ENCODE assay signal across 8 cellular contexts in the genomic region with DNA sequence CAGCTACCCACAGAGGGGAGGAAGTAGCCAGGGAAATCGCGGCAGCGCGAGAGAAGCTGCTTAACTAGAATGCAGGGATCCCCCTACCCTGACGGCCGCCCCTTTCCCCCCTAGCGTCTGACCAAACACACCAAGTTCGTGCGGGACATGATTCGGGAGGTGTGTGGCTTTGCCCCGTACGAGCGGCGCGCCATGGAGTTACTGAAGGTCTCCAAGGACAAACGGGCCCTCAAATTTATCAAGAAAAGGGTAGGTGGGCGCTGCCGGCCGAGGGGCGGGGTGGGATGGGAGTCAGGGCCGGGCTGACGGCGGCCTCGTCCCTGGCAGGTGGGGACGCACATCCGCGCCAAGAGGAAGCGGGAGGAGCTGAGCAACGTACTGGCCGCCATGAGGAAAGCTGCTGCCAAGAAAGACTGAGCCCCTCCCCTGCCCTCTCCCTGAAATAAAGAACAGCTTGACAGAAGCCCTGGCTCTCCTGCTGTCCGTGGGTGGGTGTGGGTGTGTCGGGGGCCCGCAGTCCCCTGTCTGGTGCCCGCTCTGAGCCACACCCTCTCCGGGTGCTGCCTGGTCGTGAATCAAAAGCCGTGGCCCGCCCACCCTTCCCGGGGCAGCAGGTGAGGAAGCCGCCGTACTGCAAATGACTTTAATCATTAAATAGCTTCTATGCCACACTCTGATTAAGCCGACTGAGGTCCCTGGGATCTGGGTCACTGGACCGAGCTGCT. TPM values are rescaled to one million over a fixed set of nuclear protein-coding genes. Genes with fewer than 3 reads are reported as not detected.
DNase-seq lines count a peak whose midpoint lies in the region; ATAC-seq, FAIRE-seq and TF ChIP-seq lines count a peak whose summit lies in the region.

No MANE protein-coding gene starts in this region.

- H2AFZ ChIP-seq in keratinocyte (ENCODE audit: control insufficient read depth, low read length): no peak overlapping the region

- ATAC-seq in SK-N-SH treated with all-trans-retinoic acid at 6 μM for 48 hours (peak; percentile 3), body of pancreas (no peak)

- intact Hi-C loops in body of pancreas (cut with DNase I): no loop called here

- H3K4me2 ChIP-seq in keratinocyte (ENCODE audit: control insufficient read depth, extremely low read depth, insufficient read depth, low read depth, low read length): peak overlapping the region; percentile 84

- TF ChIP-seq CTCF in AG04449 (IDR thresholded peaks at IDR 0.05; ENCODE audit: insufficient read depth, low read length, missing control alignments): no peak
- no peak for TF ChIP-seq CTCF in HFF-Myc (IDR thresholded peaks at IDR 0.05; ENCODE audit: low read depth, low read length, missing control alignments)
- no peak for TF ChIP-seq CTCF in body of pancreas (IDR thresholded peaks at IDR 0.05)
- no peak for TF ChIP-seq CTCF in keratinocyte (optimal IDR thresholded peaks at IDR 0.05 in 1 of 3, IDR thresholded peaks at IDR 0.05 in 1 of 3, conservative IDR thresholded peaks at IDR 0.05 in 1 of 3; ENCODE audit: extremely low read depth in 1 of 3, insufficient read depth in 2 of 3, low read length in 3 of 3)
- TF ChIP-seq CTCF in GM10266 (IDR thresholded peaks at IDR 0.05; ENCODE audit: control insufficient read depth, insufficient read depth, low read depth, missing control alignments): no peak

- H3K27ac ChIP-seq in body of pancreas (peak overlapping the region; percentile 88 to 94 (median 92)), keratinocyte (ENCODE audit: control insufficient read depth, insufficient read depth, low read length) (peak overlapping the region; percentile 89)

- POLR2A ChIA-PET in AG04449 (lab: Yijun Ruan, JAX): interaction anchor here (0.6 to 2.7 kb wide), 8 partner anchors 8 to 144 kb away, joined by 3 to 19 read pairs (median 4); a partner anchor contains a TSS

- WGBS in body of pancreas, 2 donors: 2 to 4% methylated on average over 14 to 43 of the region's 43 CpGs

- CTCF ChIA-PET in AG04449 (lab: Yijun Ruan, JAX): interaction anchor here (0.7 to 1.7 kb wide), 13 partner anchors 7 to 103 kb away, joined by 3 to 12 read pairs (median 4); no protein-coding TSS in a partner anchor

- H3K4me1 ChIP-seq in body of pancreas (peaks cover 37% of the 10 kb centered on the region), keratinocyte (ENCODE audit: control insufficient read depth, extremely low read depth, insufficient read depth, low read length) (peaks cover 7% of the 10 kb centered on the region)

- no peaks in the 10 kb centered on the region for H3K9me1 ChIP-seq in keratinocyte (ENCODE audit: control insufficient read depth, extremely low read depth, insufficient read depth, low read length)

- peaks cover 52% of the 10 kb centered on the region for H3K79me2 ChIP-seq in keratinocyte (ENCODE audit: control insufficient read depth, insufficient read depth, low read length)

- FAIRE-seq in keratinocyte (lab: Jason Lieb, UNC): no peak

- dilution Hi-C loops in keratinocyte (cut with MboI; ENCODE audit: extremely low pct_ligation_motif_present, low sequenced_read_pairs): no loop called here

- H3K36me3 ChIP-seq in body of pancreas (replicated peaks in 1 of 2; ENCODE audit: insufficient read depth in 1 of 2, low read depth in 2 of 2) (peaks cover 0 to 12% of the 10 kb centered on the region in 2 donors), keratinocyte (ENCODE audit: control insufficient read depth in 2 of 2, extremely low read depth in 1 of 2, insufficient read depth in 2 of 2, low read length in 2 of 2) (peaks cover 14 to 49% of the 10 kb centered on the region in 2 experiments)

- no peaks in the 10 kb centered on the region for H3K9me3 ChIP-seq in body of pancreas
- no peaks in the 10 kb centered on the region for H3K9me3 ChIP-seq in keratinocyte (ENCODE audit: control insufficient read depth, low read depth, low read length)

- peak overlapping the region; percentile 98 for H3K9ac ChIP-seq in keratinocyte (ENCODE audit: control insufficient read depth, extremely low read depth, insufficient read depth, low read length)

- DNase-seq in AG04449 (ENCODE audit: low read depth, low spot score) (no peak), HFF-Myc (ENCODE audit: extremely low read depth, low read depth) (no peak), body of pancreas (peak; percentile 63 to 74 (median 70)), keratinocyte (ENCODE audit: low read depth, low spot score) (no peak), GM10266 (ENCODE audit: extremely low spot score) (no peak), NCI-H345 (lab: John Stamatoyannopoulos, UW) (no peak)
- DNase-seq in stimulated activated CD4-positive, alpha-beta T cell treated with anti-CD3 and anti-CD28 coated beads, Interleukin-2, amount 100 ng/mL, for 4 hours (ENCODE audit: low read depth): peak; percentile 71

- TF ChIP-seq POLR2A in body of pancreas (IDR thresholded peaks at IDR 0.05): no peak

- H4K20me1 ChIP-seq in keratinocyte (ENCODE audit: control insufficient read depth, extremely low read depth, insufficient read depth, low read length): peaks cover 43% of the 10 kb centered on the region

- peak overlapping the region; percentile 98 for H3K4me3 ChIP-seq in AG04449 (ENCODE audit: low read depth, low read length)
- peak overlapping the region; percentile 75 for H3K4me3 ChIP-seq in HFF-Myc (replicated peaks; ENCODE audit: low read depth, low read length)
- peak overlapping the region; percentile 59 to 100 for H3K4me3 ChIP-seq in body of pancreas
- peak overlapping the region; percentile 81 to 84 (median 82) for H3K4me3 ChIP-seq in keratinocyte (ENCODE audit: control insufficient read depth in 2 of 3, extremely low read depth in 1 of 3, insufficient read depth in 2 of 3, low read depth in 1 of 3, low read length in 3 of 3)

- H3K27me3 ChIP-seq in body of pancreas: no peaks in the 10 kb centered on the region
- H3K27me3 ChIP-seq in keratinocyte (ENCODE audit: control insufficient read depth, extremely low read depth, insufficient read depth, low read length): no peaks in the 10 kb centered on the region

TF ChIP-seq in SK-N-SH treated with all-trans-retinoic acid at 6 μM for 48 hours, 23 proteins besides CTCF, POLR2A, EP300 and RAD21 (continues in another document):
- no peak for TF ChIP-seq ZC3H10 (CRISPR knock-in tag; IDR thresholded peaks at IDR 0.05)
- no peak for TF ChIP-seq ZFP3 (CRISPR knock-in tag; IDR thresholded peaks at IDR 0.05)
- TF ChIP-seq TOX (CRISPR knock-in tag; IDR thresholded peaks at IDR 0.05; ENCODE audit: borderline replicate concordance): no peak

RNA-seq across cellular contexts. Expression of a gene that starts 1.3 kb away (rescaled TPM):
- 100 to 1,000 TPM; 280 to 342 TPM for total RNA-seq in body of pancreas
- polyA plus RNA-seq in keratinocyte: 562 to 1,236 TPM (median 636 TPM) in 3 replicates
- polyA plus RNA-seq in keratinocyte (2011; ENCODE audit: low read depth): 761 TPM
- polyA plus RNA-seq in keratinocyte (2011; cell fraction: cytosol; rRNA removed): 338 and 825 TPM in 2 replicates
- 144 and 172 TPM in 2 replicates for polyA plus RNA-seq in keratinocyte (2011; cell fraction: nucleus; rRNA removed)
- polyA plus RNA-seq in keratinocyte (2012; ENCODE audit: low replicate concordance): 1,437 and 2,095 TPM in 2 replicates
- 153 to 368 TPM (median 187 TPM) in 3 replicates for polyA minus RNA-seq in keratinocyte
- polyA minus RNA-seq in keratinocyte (2011; cell fraction: cytosol; rRNA and poly(A)+ RNA removed): 1,666 TPM
- polyA minus RNA-seq in keratinocyte (2011; cell fraction: nucleus; rRNA and poly(A)+ RNA removed): 92.1 and 143 TPM in 2 replicates

RNA-seq across cellular contexts. Expression of a gene that starts 10.5 kb away (rescaled TPM):
- total RNA-seq in body of pancreas: 10 to 100 TPM; 11.9 to 21.8 TPM
- polyA plus RNA-seq in keratinocyte: 3.3 to 9.1 TPM (median 3.7 TPM) in 3 replicates
- 3.6 TPM for polyA plus RNA-seq in keratinocyte (2011; ENCODE audit: low read depth)
- polyA plus RNA-seq in keratinocyte (2011; cell fraction: cytosol; rRNA removed): 2.7 and 7.9 TPM in 2 replicates
- 3.9 and 6.8 TPM in 2 replicates for polyA plus RNA-seq in keratinocyte (2011; cell fraction: nucleus; rRNA removed)
- 5.1 and 9.5 TPM in 2 replicates for polyA plus RNA-seq in keratinocyte (2012; ENCODE audit: low replicate concordance)
- polyA minus RNA-seq in keratinocyte: 1.5 to 3.4 TPM (median 2.2 TPM) in 3 replicates
- 5.6 TPM for polyA minus RNA-seq in keratinocyte (2011; cell fraction: cytosol; rRNA and poly(A)+ RNA removed)
- polyA minus RNA-seq in keratinocyte (2011; cell fraction: nucleus; rRNA and poly(A)+ RNA removed): 2.9 and 4.3 TPM in 2 replicates

RNA-seq across cellular contexts. Expression of a gene that starts 11.1 kb away (rescaled TPM):
- 10 to 100 TPM; 14.5 to 14.8 TPM for total RNA-seq in body of pancreas
- polyA plus RNA-seq in keratinocyte: 28.5 to 80.5 TPM (median 35.2 TPM) in 3 replicates
- polyA plus RNA-seq in keratinocyte (2011; ENCODE audit: low read depth): 12.1 TPM
- polyA plus RNA-seq in keratinocyte (2011; cell fraction: cytosol; rRNA removed): 23.6 and 53.9 TPM in 2 replicates
- 19.1 and 20.6 TPM in 2 replicates for polyA plus RNA-seq in keratinocyte (2011; cell fraction: nucleus; rRNA removed)
- 53.1 and 77.8 TPM in 2 replicates for polyA plus RNA-seq in keratinocyte (2012; ENCODE audit: low replicate concordance)
- 10.2 to 30.7 TPM (median 16.9 TPM) in 3 replicates for polyA minus RNA-seq in keratinocyte
- polyA minus RNA-seq in keratinocyte (2011; cell fraction: cytosol; rRNA and poly(A)+ RNA removed): 55.1 TPM
- 7.0 and 8.1 TPM in 2 replicates for polyA minus RNA-seq in keratinocyte (2011; cell fraction: nucleus; rRNA and poly(A)+ RNA removed)

RNA-seq across cellular contexts. Expression of a gene that starts 28.6 kb away (rescaled TPM):
- 10 to 100 TPM; 31.9 to 95.6 TPM for total RNA-seq in body of pancreas
- polyA plus RNA-seq in keratinocyte: 24.2 to 29.6 TPM (median 27.7 TPM) in 3 replicates
- 49.6 TPM for polyA plus RNA-seq in keratinocyte (2011; ENCODE audit: low read depth)
- polyA plus RNA-seq in keratinocyte (2011; cell fraction: cytosol; rRNA removed): 12.0 and 29.3 TPM in 2 replicates
- 38.1 and 47.6 TPM in 2 replicates for polyA plus RNA-seq in keratinocyte (2011; cell fraction: nucleus; rRNA removed)
- 37.6 and 46.6 TPM in 2 replicates for polyA plus RNA-seq in keratinocyte (2012; ENCODE audit: low replicate concordance)
- 24.5 to 51.4 TPM (median 32.5 TPM) in 3 replicates for polyA minus RNA-seq in keratinocyte
- 44.3 TPM for polyA minus RNA-seq in keratinocyte (2011; cell fraction: cytosol; rRNA and poly(A)+ RNA removed)
- polyA minus RNA-seq in keratinocyte (2011; cell fraction: nucleus; rRNA and poly(A)+ RNA removed): 33.6 and 35.7 TPM in 2 replicates

RNA-seq across cellular contexts. Expression of a gene that starts 29.1 kb away (rescaled TPM):
- total RNA-seq in body of pancreas: not detected
- not detected in 3 replicates for polyA plus RNA-seq in keratinocyte
- polyA plus RNA-seq in keratinocyte (2011; ENCODE audit: low read depth): not detected
- polyA plus RNA-seq in keratinocyte (2011; cell fraction: cytosol; rRNA removed): not detected in 2 replicates
- polyA plus RNA-seq in keratinocyte (2011; cell fraction: nucleus; rRNA removed): not detected in 2 replicates
- not detected in 2 replicates for polyA plus RNA-seq in keratinocyte (2012; ENCODE audit: low replicate concordance)
- polyA minus RNA-seq in keratinocyte: 0.06 TPM in 1 of 3 replicates, not detected in the others
- not detected for polyA minus RNA-seq in keratinocyte (2011; cell fraction: cytosol; rRNA and poly(A)+ RNA removed)
- polyA minus RNA-seq in keratinocyte (2011; cell fraction: nucleus; rRNA and poly(A)+ RNA removed): not detected in 2 replicates

Comparison
In these comparisons a context has a peak if more than half of its experiments do, and no peak if none do; other contexts are left out.
1. DNase-seq: peak in body of pancreas (4 of 4) and stimulated activated CD4-positive, alpha-beta T cell treated with anti-CD3 and anti-CD28 coated beads, Interleukin-2, amount 100 ng/mL, for 4 hours (single experiment); none in AG04449 (single experiment), HFF-Myc (single experiment), keratinocyte (single experiment), GM10266 (single experiment) and NCI-H345 (single experiment).
2. Peak in every context shown above with its lines, with median percentiles within 50 percentile points of each other: H3K4me3 ChIP-seq.